ENCODE assay signal across 7 cellular contexts in genomic region chr7:3300651-3301471, GRCh38. TPM values are rescaled to one million over a fixed set of nuclear protein-coding genes. Genes with fewer than 3 reads are reported as not detected.
DNase-seq lines count a peak whose midpoint lies in the region; ATAC-seq, FAIRE-seq and TF ChIP-seq lines count a peak whose summit lies in the region.

Gene SDK1, plus strand, starts transcription at chr7:3301252. Its CDS starts 335 bp downstream, at chr7:3301587.

- peak; percentile 56 for FAIRE-seq in GM18507 (lab: Jason Lieb, UNC)
- no peak for FAIRE-seq in kidney (lab: Jason Lieb, UNC)

- peak; percentile 90 for TF ChIP-seq CTCF in kidney (IDR thresholded peaks at IDR 0.05; ENCODE audit: borderline replicate concordance, extremely low read depth, insufficient read depth)

- H3K4me3 Mint-ChIP-seq in central memory CD8-positive, alpha-beta T cell: peak within 1 kb of the TSS; percentile 80

- intact Hi-C loops in kidney (cut with DNase I): no loop called here

- peak within 1 kb of the TSS; percentile 69 to 75 for H3K4me3 ChIP-seq in kidney (ENCODE audit: low read length in 2 of 2)

- peaks cover 6% of the 10 kb centered on the region for H3K36me3 Mint-ChIP-seq in central memory CD8-positive, alpha-beta T cell (ENCODE audit: insufficient read depth)

- DNase-seq in GM18507 (ENCODE audit: extremely low spot score, insufficient read length, low read depth): peak; percentile 73
- peak; percentile 62 for DNase-seq in NCI-H2107 (lab: John Stamatoyannopoulos, UW)
- peak; percentile 76 for DNase-seq in activated CD4-positive, CD25-positive, alpha-beta regulatory T cell treated with anti-CD3 and anti-CD28 coated beads, Interleukin-2, amount 50 U/mL, for 16 hours (ENCODE audit: low read depth, low spot score)
- DNase-seq in central memory CD8-positive, alpha-beta T cell (ENCODE audit: low spot score in 2 of 2): peak; percentile 83 to 86
- peak; percentile 97 for DNase-seq in kidney
- DNase-seq in stimulated activated CD4-positive, alpha-beta T cell treated with anti-CD3 and anti-CD28 coated beads, Interleukin-15, amount 100 ng/mL, for 1 hour (ENCODE audit: low read depth in 1 of 2, low spot score in 1 of 2): peak; percentile 85 to 94

- no peaks in the 10 kb centered on the region for H3K36me3 ChIP-seq in kidney (ENCODE audit: control insufficient read depth in 1 of 2, insufficient read depth in 2 of 2, low read length in 2 of 2)

- no peaks in the 10 kb centered on the region for H3K9me3 ChIP-seq in kidney (ENCODE audit: control insufficient read depth in 1 of 2, low read length in 2 of 2)

- no peaks in the 10 kb centered on the region for H3K4me1 ChIP-seq in kidney (ENCODE audit: control insufficient read depth in 1 of 2, insufficient read depth in 1 of 2, low read depth in 1 of 2, low read length in 2 of 2)

- peak; percentile 82 for ATAC-seq in HG02981 (IDR thresholded peaks at IDR 0.05; ENCODE audit: unreplicated experiment)
- ATAC-seq in central memory CD8-positive, alpha-beta T cell (replicated peaks; ENCODE audit: extremely low read depth, poor library complexity, severe bottlenecking): peak; percentile 81

- H3K9me3 Mint-ChIP-seq in central memory CD8-positive, alpha-beta T cell: no peaks in the 10 kb centered on the region

- peak within 1 kb of the TSS in 1 of 2 donors; percentile 30 for H3K9ac ChIP-seq in kidney (ENCODE audit: low read length in 2 of 2)

- peaks cover 79% of the 10 kb centered on the region for H3K27me3 Mint-ChIP-seq in central memory CD8-positive, alpha-beta T cell

- H3K4me1 Mint-ChIP-seq in central memory CD8-positive, alpha-beta T cell: peaks cover 14% of the 10 kb centered on the region

- no peak within 1 kb of the TSS for H3K27ac ChIP-seq in kidney (ENCODE audit: low read depth in 2 of 2, low read length in 2 of 2)

- peak within 1 kb of the TSS; percentile 62 for H3K27ac Mint-ChIP-seq in central memory CD8-positive, alpha-beta T cell (ENCODE audit: low read depth)

RNA-seq across cellular contexts. Expression of gene SDK1, which starts in this region (rescaled TPM):
- 38.3 TPM for total RNA-seq in kidney
- polyA plus RNA-seq in kidney (ENCODE audit: insufficient read depth, low read depth, low replicate concordance): 2.0 TPM
